8 cellular contexts compared by ENCODE assay signal in the genomic region with DNA sequence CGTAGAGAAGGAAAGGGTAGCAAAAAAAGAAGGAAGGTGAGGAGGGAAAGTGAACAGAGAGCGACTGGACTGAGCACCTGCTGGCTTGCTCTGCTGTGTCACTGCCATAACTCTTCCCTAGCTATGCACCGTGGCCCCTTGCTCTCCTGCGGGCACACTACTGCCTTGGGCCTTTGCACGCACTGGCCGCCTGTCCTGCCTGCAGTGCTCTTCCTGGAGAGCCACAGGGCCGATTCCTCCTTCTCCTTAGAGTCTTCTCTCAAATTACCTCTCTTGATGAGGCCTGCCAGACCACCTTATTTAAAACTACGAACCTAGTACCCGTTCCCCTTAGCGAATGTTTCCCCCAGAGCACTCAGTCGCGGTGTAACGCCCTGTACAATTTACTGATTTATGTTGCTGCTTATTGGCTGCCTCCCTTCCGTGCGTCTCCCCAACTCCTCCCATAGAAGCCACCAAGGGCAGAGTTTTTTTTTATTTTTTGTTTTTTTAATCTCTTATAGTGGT.
DNase-seq lines count a peak whose midpoint lies in the region; ATAC-seq and TF ChIP-seq lines count a peak whose summit lies in the region.

No MANE protein-coding gene starts in this region.

- H3K27me3 Mint-ChIP-seq in Caco-2 (ENCODE audit: insufficient read depth, unreplicated experiment): no peaks in the 10 kb centered on the region
- H3K27me3 Mint-ChIP-seq in activated naive CD8-positive, alpha-beta T cell: no peaks in the 10 kb centered on the region
- no peaks in the 10 kb centered on the region for H3K27me3 Mint-ChIP-seq in type B pancreatic cell

- no peak overlapping the region for H3K4me3 ChIP-seq in Caco-2 (ENCODE audit: low read depth, low read length)
- peak overlapping the region; percentile 24 to 61 (median 31) for H3K4me3 ChIP-seq in right lobe of liver

- peak overlapping the region; percentile 62 for H3K4me3 Mint-ChIP-seq in Caco-2 (ENCODE audit: unreplicated experiment)
- peak overlapping the region; percentile 95 for H3K4me3 Mint-ChIP-seq in activated naive CD8-positive, alpha-beta T cell
- peak overlapping the region; percentile 70 for H3K4me3 Mint-ChIP-seq in type B pancreatic cell

- H3K36me3 ChIP-seq in Caco-2 (ENCODE audit: control insufficient read depth, insufficient read depth, low read length) (no peaks in the 10 kb centered on the region), right lobe of liver (no peaks in the 10 kb centered on the region)

- POLR2A ChIA-PET in Caco-2 (lab: Charles Lee): no interaction called here

- H3K27me3 ChIP-seq in Caco-2 (replicated peaks; ENCODE audit: control insufficient read depth, insufficient read depth, low read length) (no peaks in the 10 kb centered on the region), right lobe of liver (no peaks in the 10 kb centered on the region)

- H3K4me1 Mint-ChIP-seq in Caco-2 (ENCODE audit: low read depth, unreplicated experiment) (no peaks in the 10 kb centered on the region), type B pancreatic cell (ENCODE audit: unreplicated experiment) (peaks cover 59% of the 10 kb centered on the region)
- peaks cover 72% of the 10 kb centered on the region for H3K4me1 Mint-ChIP-seq in activated naive CD8-positive, alpha-beta T cell (ENCODE audit: low read depth)

- 70% methylated on average over 10 of the region's 15 CpGs for WGBS in right lobe of liver (ENCODE audit: insufficient coverage, low coverage, low lambda C conversion rate, missing lambda C conversion rate)

- peak overlapping the region; percentile 36 to 51 (median 40) for H3K27ac ChIP-seq in right lobe of liver

- H3K27ac Mint-ChIP-seq in Caco-2 (ENCODE audit: unreplicated experiment) (peak overlapping the region; percentile 69), type B pancreatic cell (peak overlapping the region; percentile 95)
- peak overlapping the region; percentile 98 for H3K27ac Mint-ChIP-seq in activated naive CD8-positive, alpha-beta T cell

- H3K9me3 Mint-ChIP-seq in Caco-2 (ENCODE audit: unreplicated experiment) (no peaks in the 10 kb centered on the region), type B pancreatic cell (no peaks in the 10 kb centered on the region)
- no peaks in the 10 kb centered on the region for H3K9me3 Mint-ChIP-seq in activated naive CD8-positive, alpha-beta T cell (ENCODE audit: low read depth)

- no TSS peak for BruUV-seq in Caco-2 (replicated peaks; lab: Mats Ljungman, UMichigan)

- no peak for TF ChIP-seq CTCF in Caco-2 (IDR thresholded peaks at IDR 0.05; ENCODE audit: insufficient read depth in 1 of 2, low read depth in 1 of 2, low read length in 1 of 2, severe bottlenecking in 1 of 2, unreplicated experiment in 1 of 2)
- TF ChIP-seq CTCF in right lobe of liver (IDR thresholded peaks at IDR 0.05): no peak
- TF ChIP-seq CTCF in type B pancreatic cell (conservative IDR thresholded peaks at IDR 0.05): no peak

- intact Hi-C loops in Caco-2 (cut with micrococcal nuclease; ENCODE audit: unreplicated experiment): no loop called here
- intact Hi-C loops in right lobe of liver (cut with DNase I): no loop called here

- CTCF ChIA-PET in Caco-2 (lab: Charles Lee): no interaction called here

- peaks cover 19% of the 10 kb centered on the region for H3K36me3 Mint-ChIP-seq in Caco-2 (ENCODE audit: insufficient read depth, unreplicated experiment)
- H3K36me3 Mint-ChIP-seq in activated naive CD8-positive, alpha-beta T cell: no peaks in the 10 kb centered on the region
- no peaks in the 10 kb centered on the region for H3K36me3 Mint-ChIP-seq in type B pancreatic cell

- H3K9me3 ChIP-seq in Caco-2 (no peaks in the 10 kb centered on the region), right lobe of liver (no peaks in the 10 kb centered on the region)

- DNase-seq in Caco-2: no peak
- DNase-seq in NCI-H69 (lab: John Stamatoyannopoulos, UW): peak; percentile 26
- DNase-seq in right lobe of liver: no peak
- DNase-seq in type B pancreatic cell (ENCODE audit: extremely low spot score, unreplicated experiment): no peak
- no peak for DNase-seq in cerebellar nuclear complex (lab: John Stamatoyannopoulos, UW)

- H3K4me1 ChIP-seq in Caco-2 (peaks cover 9% of the 10 kb centered on the region; the same call in 1 of the 2 replicates), right lobe of liver (peaks cover 0 to 8% (median 4%) of the 10 kb centered on the region in 4 donors)

- no peak for ATAC-seq in right lobe of liver
- no peak for ATAC-seq in HG03159 (IDR thresholded peaks at IDR 0.05; ENCODE audit: unreplicated experiment)
- no peak for ATAC-seq in HG03342 (IDR thresholded peaks at IDR 0.05; ENCODE audit: unreplicated experiment)

- TF ChIP-seq POLR2A in right lobe of liver (IDR thresholded peaks at IDR 0.05): no peak
